8 cellular contexts compared by ENCODE assay signal in genomic region chr19:1074512-1075283, GRCh38. TPM values are rescaled to one million over a fixed set of nuclear protein-coding genes. Genes with fewer than 3 reads are reported as not detected.
DNase-seq lines count a peak whose midpoint lies in the region; ATAC-seq and TF ChIP-seq lines count a peak whose summit lies in the region.

No MANE protein-coding gene starts in this region.

- H3K4me1 Mint-ChIP-seq in nephron progenitor cell: peaks cover 13% of the 10 kb centered on the region

- WGBS in adrenal gland, 4 donors: 56 to 74% (median 59%) methylated on average over 16 to 55 of the region's 55 CpGs

- H3K27ac Mint-ChIP-seq in nephron progenitor cell: no peak overlapping the region

- peaks cover 0 to 5% of the 10 kb centered on the region in 2 donors for H3K4me1 ChIP-seq in adrenal gland (replicated peaks in 1 of 2)
- H3K4me1 ChIP-seq in mucosa of rectum (ENCODE audit: control insufficient read depth in 2 of 2, insufficient read depth in 2 of 2, low read length in 2 of 2): peaks cover 18 to 29% of the 10 kb centered on the region in 2 donors

- intact Hi-C loops in adrenal gland (cut with DNase I): no loop called here

- H3K27ac ChIP-seq in adrenal gland (peak overlapping the region in 1 of 5 donors; percentile 34), mucosa of rectum (ENCODE audit: low read depth in 2 of 2, low read length in 2 of 2) (peak overlapping the region in 1 of 2 donors; percentile 56), substantia nigra (ENCODE audit: low read depth, low read length, poor library complexity, severe bottlenecking) (no peak overlapping the region)

- H3K36me3 ChIP-seq in adrenal gland (replicated peaks in 1 of 2) (no peaks in the 10 kb centered on the region), mucosa of rectum (ENCODE audit: control insufficient read depth in 2 of 2, insufficient read depth in 2 of 2, low read length in 2 of 2) (peaks cover 0 to 3% of the 10 kb centered on the region in 2 donors)

- peaks cover 28% of the 10 kb centered on the region for H3K27me3 Mint-ChIP-seq in nephron progenitor cell (ENCODE audit: low read depth, poor library complexity)

- H3K4me3 ChIP-seq in adrenal gland (no peak overlapping the region), mucosa of rectum (ENCODE audit: low read length in 2 of 2) (peak overlapping the region; percentile 46 to 61)

- TF ChIP-seq CTCF in adrenal gland (IDR thresholded peaks at IDR 0.05) (no peak), nephron progenitor cell (IDR thresholded peaks at IDR 0.05) (no peak)

- peak; percentile 30 for ATAC-seq in GM21528 (IDR thresholded peaks at IDR 0.05; ENCODE audit: low FRiP score, unreplicated experiment)

- no peaks in the 10 kb centered on the region for H3K9me3 Mint-ChIP-seq in nephron progenitor cell

- TF ChIP-seq POLR2A in adrenal gland (IDR thresholded peaks at IDR 0.05): no peak

- H3K9me3 ChIP-seq in adrenal gland (replicated peaks in 1 of 3) (no peaks in the 10 kb centered on the region), mucosa of rectum (ENCODE audit: control insufficient read depth in 2 of 2, low read length in 2 of 2) (no peaks in the 10 kb centered on the region)

- DNase-seq in C1 segment of cervical spinal cord (lab: John Stamatoyannopoulos, UW) (peak in 10 of 14 donors; percentile 2 to 64 (median 32)), NCI-H2029 (lab: John Stamatoyannopoulos, UW) (peak; percentile 91), T1000 (lab: John Stamatoyannopoulos, UW) (peak; percentile 85), adrenal gland (peak; percentile 69 to 87 (median 75)), substantia nigra (lab: John Stamatoyannopoulos, UW) (peak in 25 of 49 donors; percentile 9 to 70 (median 23)), nephron progenitor cell (no peak)

- no peak overlapping the region for H3K4me3 Mint-ChIP-seq in nephron progenitor cell

- H3K9ac ChIP-seq in mucosa of rectum (ENCODE audit: low read depth in 1 of 2, low read length in 2 of 2): peak overlapping the region; percentile 14 to 33

- peaks cover 6% of the 10 kb centered on the region for H3K36me3 Mint-ChIP-seq in nephron progenitor cell (ENCODE audit: low read depth)

- peaks cover 21% of the 10 kb centered on the region for H3K27me3 ChIP-seq in adrenal gland
- H3K27me3 ChIP-seq in mucosa of rectum (ENCODE audit: control insufficient read depth in 2 of 2, insufficient read depth in 2 of 2, low read length in 2 of 2): peaks cover 0 to 18% of the 10 kb centered on the region in 2 donors

RNA-seq across cellular contexts. Expression of gene ARHGAP45, which starts 7.7 kb away (rescaled TPM):
- 10 to 100 TPM; 18.8 to 74.3 (median 34.8) TPM for total RNA-seq in adrenal gland
- polyA plus RNA-seq in adrenal gland: 10 to 100 TPM in 2 of 3 donors, 1 to 10 TPM in 1; 1.6 to 75.4 (median 30.2) TPM

RNA-seq across cellular contexts. Expression of gene POLR2E, which starts 20.5 kb away (rescaled TPM):
- total RNA-seq in adrenal gland: 100 to 1,000 TPM in 7 of 8 donors, 10 to 100 TPM in 1; 94.0 to 231 (median 171) TPM
- polyA plus RNA-seq in adrenal gland: 100 to 1,000 TPM in 2 of 3 donors, 10 to 100 TPM in 1; 74.7 to 132 (median 109) TPM

RNA-seq across cellular contexts. Expression of gene GPX4, which starts 29.1 kb away (rescaled TPM):
- total RNA-seq in adrenal gland: 1,000 to 10,000 TPM in 1 of 8 donors, 100 to 1,000 TPM in 7; 385 to 1,424 (median 704) TPM
- polyA plus RNA-seq in adrenal gland: 1,000 to 10,000 TPM in 2 of 3 donors, 100 to 1,000 TPM in 1; 420 to 1,267 (median 1,035) TPM

RNA-seq across cellular contexts. Expression of gene ABCA7, which starts 34.8 kb away (rescaled TPM):
- total RNA-seq in adrenal gland: 10 to 100 TPM in 7 of 8 donors, 1 to 10 TPM in 1; 8.8 to 23.2 (median 18.8) TPM
- polyA plus RNA-seq in adrenal gland: 100 to 1,000 TPM in 1 of 3 donors, 10 to 100 TPM in 1, 1 to 10 TPM in 1; 2.1 to 109 (median 28.7) TPM

RNA-seq across cellular contexts. Expression of gene CNN2, which starts 48.3 kb away (rescaled TPM):
- 10 to 100 TPM; 24.2 to 64.9 (median 42.7) TPM for total RNA-seq in adrenal gland
- 10 to 100 TPM; 11.2 to 60.8 (median 52.5) TPM for polyA plus RNA-seq in adrenal gland

Comparison
In these comparisons a context has a peak if more than half of its experiments do, and no peak if none do; other contexts are left out.
1. H3K4me3 ChIP-seq: peak in mucosa of rectum (2 of 2); none in adrenal gland (0 of 4).